13 cellular contexts compared by ENCODE assay signal in genomic region chr6:26600759-26601158, GRCh38. TPM values are rescaled to one million over a fixed set of nuclear protein-coding genes. Genes with fewer than 3 reads are reported as not detected.
A peak's percentile ranks its signal among the peaks of the same experiment; 100 is the strongest.
DNase-seq lines count a peak whose midpoint lies in the region; ATAC-seq and TF ChIP-seq lines count a peak whose summit lies in the region.
"Had no signal": no experiment of that assay in that cellular context is flagged by ENCODE, and none has a peak within 500 bp of the region (broad histone marks: within the 10 kb centered on the region; RNA-seq: fewer than 3 reads in every experiment).

No MANE protein-coding gene starts in this region.

- H3K9me3 Mint-ChIP-seq in activated T-cell treated with anti-CD3 and anti-CD28 coated beads, Interleukin-2, amount 50 U/mL, for 72 hours, result no peaks in the 10 kb centered on the region
- H3K9me3 Mint-ChIP-seq in activated naive CD8-positive, alpha-beta T cell treated with anti-CD3 and anti-CD28 coated beads, Interleukin-2, amount 50 U/mL, for 24 hours, result no peaks in the 10 kb centered on the region
- H3K9me3 Mint-ChIP-seq in stimulated activated naive CD8-positive, alpha-beta T cell treated with anti-CD3 and anti-CD28 coated beads, Interleukin-15, Interleukin-2, amounts not matched to agents 100 ng/mL and 50 ng/mL, for 24 hours, result no peaks in the 10 kb centered on the region
- H3K9me3 Mint-ChIP-seq: HFFc6 had no signal

- peak; percentile 61 to 65 for ATAC-seq in activated T-cell treated with anti-CD3 and anti-CD28 coated beads, Interleukin-2, amount 50 U/mL, for 72 hours (replicated peaks in 1 of 2)
- peak; percentile 76 for ATAC-seq in activated naive CD8-positive, alpha-beta T cell treated with anti-CD3 and anti-CD28 coated beads, Interleukin-2, amount 50 U/mL, for 24 hours
- ATAC-seq in GM21360 (IDR thresholded peaks at IDR 0.05; ENCODE audit: unreplicated experiment) (no peak), HG02610 (IDR thresholded peaks at IDR 0.05; ENCODE audit: unreplicated experiment) (no peak)

- H3K4me3 Mint-ChIP-seq in activated T-cell treated with anti-CD3 and anti-CD28 coated beads, Interleukin-2, amount 50 U/mL, for 72 hours, result peak overlapping the region; percentile 38 to 83
- H3K4me3 Mint-ChIP-seq in activated naive CD8-positive, alpha-beta T cell treated with anti-CD3 and anti-CD28 coated beads, Interleukin-2, amount 50 U/mL, for 24 hours, result peak overlapping the region; percentile 54
- peak overlapping the region; percentile 12 for H3K4me3 Mint-ChIP-seq in stimulated activated naive CD8-positive, alpha-beta T cell treated with anti-CD3 and anti-CD28 coated beads, Interleukin-15, Interleukin-2, amounts not matched to agents 100 ng/mL and 50 ng/mL, for 24 hours
- H3K4me3 Mint-ChIP-seq: HFFc6 had no signal

- H3K36me3 Mint-ChIP-seq in activated T-cell treated with anti-CD3 and anti-CD28 coated beads, Interleukin-2, amount 50 U/mL, for 72 hours (ENCODE audit: insufficient read depth in 2 of 2), result peaks cover 4 to 10% of the 10 kb centered on the region in 2 donors
- H3K36me3 Mint-ChIP-seq in activated naive CD8-positive, alpha-beta T cell treated with anti-CD3 and anti-CD28 coated beads, Interleukin-2, amount 50 U/mL, for 24 hours (ENCODE audit: low read depth), result peaks cover 27% of the 10 kb centered on the region
- peaks cover 30% of the 10 kb centered on the region for H3K36me3 Mint-ChIP-seq in stimulated activated naive CD8-positive, alpha-beta T cell treated with anti-CD3 and anti-CD28 coated beads, Interleukin-15, Interleukin-2, amounts not matched to agents 100 ng/mL and 50 ng/mL, for 24 hours (ENCODE audit: low read depth)

- no peak for DNase-seq in activated T-cell treated with anti-CD3 and anti-CD28 coated beads, Interleukin-2, amount 50 U/mL, for 72 hours
- no peak for DNase-seq in activated T-cell treated with anti-CD3 and anti-CD28 coated beads, Interleukin-2, amount 50 U/mL, for 48 hours
- DNase-seq in activated naive CD8-positive, alpha-beta T cell treated with anti-CD3 and anti-CD28 coated beads, Interleukin-2, amount 50 U/mL, for 24 hours, result no peak
- DNase-seq: HFFc6, NCI-H1436 treated with DMSO at 0.1 percent for 48 hours, NCI-H2029 treated with DMSO at 0.1 percent for 48 hours, NCI-H2171 treated with DMSO at 0.1 percent for 48 hours, NCI-H510A treated with DMSO at 0.1 percent for 48 hours, PC-9 had no signal

- peaks cover 56% of the 10 kb centered on the region for H3K4me1 Mint-ChIP-seq in activated T-cell treated with anti-CD3 and anti-CD28 coated beads, Interleukin-2, amount 50 U/mL, for 72 hours (ENCODE audit: low read depth)
- H3K4me1 Mint-ChIP-seq in activated naive CD8-positive, alpha-beta T cell treated with anti-CD3 and anti-CD28 coated beads, Interleukin-2, amount 50 U/mL, for 24 hours, result peaks cover 79% of the 10 kb centered on the region
- H3K4me1 Mint-ChIP-seq in stimulated activated naive CD8-positive, alpha-beta T cell treated with anti-CD3 and anti-CD28 coated beads, Interleukin-15, Interleukin-2, amounts not matched to agents 100 ng/mL and 50 ng/mL, for 24 hours (ENCODE audit: low read depth), result peaks cover 73% of the 10 kb centered on the region

- no peaks in the 10 kb centered on the region for H3K27me3 Mint-ChIP-seq in activated T-cell treated with anti-CD3 and anti-CD28 coated beads, Interleukin-2, amount 50 U/mL, for 72 hours (ENCODE audit: low read depth)
- H3K27me3 Mint-ChIP-seq in activated naive CD8-positive, alpha-beta T cell treated with anti-CD3 and anti-CD28 coated beads, Interleukin-2, amount 50 U/mL, for 24 hours, result no peaks in the 10 kb centered on the region
- no peaks in the 10 kb centered on the region for H3K27me3 Mint-ChIP-seq in stimulated activated naive CD8-positive, alpha-beta T cell treated with anti-CD3 and anti-CD28 coated beads, Interleukin-15, Interleukin-2, amounts not matched to agents 100 ng/mL and 50 ng/mL, for 24 hours

- peak overlapping the region; percentile 81 for H3K27ac Mint-ChIP-seq in activated T-cell treated with anti-CD3 and anti-CD28 coated beads, Interleukin-2, amount 50 U/mL, for 72 hours
- peak overlapping the region; percentile 89 for H3K27ac Mint-ChIP-seq in activated naive CD8-positive, alpha-beta T cell treated with anti-CD3 and anti-CD28 coated beads, Interleukin-2, amount 50 U/mL, for 24 hours
- peak overlapping the region; percentile 95 for H3K27ac Mint-ChIP-seq in stimulated activated naive CD8-positive, alpha-beta T cell treated with anti-CD3 and anti-CD28 coated beads, Interleukin-15, Interleukin-2, amounts not matched to agents 100 ng/mL and 50 ng/mL, for 24 hours
- H3K27ac Mint-ChIP-seq: HFFc6 had no signal

- 0 out of 2 replicates have a peak, but pooled peaks have one; percentile 15 for TF ChIP-seq POLR2A in Raji (IDR thresholded peaks at IDR 0.05; ENCODE audit: insufficient read depth, low read depth, low read length)

RNA-seq across cellular contexts. Expression of gene ABT1, which starts 4.0 kb away (rescaled TPM):
- 10 to 100 TPM; 20.9 to 21.8 TPM for total RNA-seq in activated T-cell treated with anti-CD3 and anti-CD28 coated beads, Interleukin-2, amount 50 U/mL, for 72 hours

RNA-seq across cellular contexts. Expression of gene ZNF322, which starts 58.8 kb away (rescaled TPM):
- 10 to 100 TPM; 11.5 to 13.5 TPM for total RNA-seq in activated T-cell treated with anti-CD3 and anti-CD28 coated beads, Interleukin-2, amount 50 U/mL, for 72 hours

Comparison
In these comparisons a context has a peak if more than half of its experiments do, and no peak if none do; other contexts are left out.
1. ATAC-seq: peak in activated T-cell treated with anti-CD3 and anti-CD28 coated beads, Interleukin-2, amount 50 U/mL, for 72 hours (2 of 2) and activated naive CD8-positive, alpha-beta T cell treated with anti-CD3 and anti-CD28 coated beads, Interleukin-2, amount 50 U/mL, for 24 hours (single experiment); none in GM21360 (single experiment) and HG02610 (single experiment).
2. Peak in every context shown above with its lines, with median percentiles within 50 percentile points of each other: H3K27ac Mint-ChIP-seq and H3K4me3 Mint-ChIP-seq.